In the genomic region with DNA sequence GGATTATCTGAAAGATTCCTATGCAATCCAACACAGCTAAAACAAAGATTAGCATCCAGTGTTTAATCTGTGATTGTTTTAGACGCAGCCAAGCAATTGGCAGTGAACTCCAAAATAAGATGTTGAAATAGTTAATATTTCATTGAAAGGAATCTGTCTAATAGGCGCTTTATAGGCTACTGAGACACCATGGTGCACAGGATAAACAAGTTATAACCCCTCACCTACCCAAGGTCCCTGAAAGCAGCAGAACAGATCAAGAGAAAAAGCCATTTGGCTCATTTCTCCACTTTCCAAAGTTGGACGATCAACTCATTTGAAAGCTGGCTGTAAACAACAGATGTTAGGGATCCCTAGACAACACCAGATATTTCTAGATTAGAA, we compare ENCODE assay signal across 15 cellular contexts. TPM values are rescaled to one million over a fixed set of nuclear protein-coding genes. Genes with fewer than 3 reads are reported as not detected.
A peak's percentile ranks its signal among the peaks of the same experiment; 100 is the strongest.
DNase-seq lines count a peak whose midpoint lies in the region; ATAC-seq and TF ChIP-seq lines count a peak whose summit lies in the region.
"Had no signal": no experiment of that assay in that cellular context is flagged by ENCODE, and none has a peak within 500 bp of the region (broad histone marks: within the 10 kb centered on the region; RNA-seq: fewer than 3 reads in every experiment).

No MANE protein-coding gene starts in this region.

- H3K27ac Mint-ChIP-seq in nephron progenitor cell: no peak overlapping the region
- H3K27ac Mint-ChIP-seq: activated T-helper 17 cell treated with anti-CD3 and anti-CD28 coated beads, Interleukin-2, amount 50 U/mL, for 72 hours had no signal

- peaks cover 2% of the 10 kb centered on the region for H3K4me1 ChIP-seq in right cardiac atrium (ENCODE audit: control insufficient read depth, insufficient read depth, low read length)
- peaks cover 35 to 62% (median 60%) of the 10 kb centered on the region in 4 donors for H3K4me1 ChIP-seq in esophagus muscularis mucosa
- H3K4me1 ChIP-seq in ovary (ENCODE audit: insufficient read depth): peaks cover 11% of the 10 kb centered on the region

- TF ChIP-seq EP300 in esophagus muscularis mucosa (IDR thresholded peaks at IDR 0.05): no peak
- no peak for TF ChIP-seq EP300 in ovary (IDR thresholded peaks at IDR 0.05)

- ATAC-seq in right cardiac atrium (no peak), Right ventricle myocardium inferior (no peak), HG02571 (IDR thresholded peaks at IDR 0.05; ENCODE audit: unreplicated experiment) (no peak)
- ATAC-seq: activated T-helper 17 cell treated with anti-CD3 and anti-CD28 coated beads, Interleukin-2, amount 50 U/mL, for 72 hours had no signal

- TF ChIP-seq POLR2A in esophagus muscularis mucosa (IDR thresholded peaks at IDR 0.05; ENCODE audit: low read depth) (no peak), ovary (IDR thresholded peaks at IDR 0.05) (no peak), lower leg skin (IDR thresholded peaks at IDR 0.05) (no peak)

- no peak overlapping the region for H3K27ac ChIP-seq in right cardiac atrium (ENCODE audit: low read length)
- H3K27ac ChIP-seq in esophagus muscularis mucosa (replicated peaks in 1 of 4): peak overlapping the region; percentile 37 to 43 (median 42)
- peak overlapping the region in 1 of 2 donors; percentile 76 for H3K27ac ChIP-seq in ovary

- peaks cover 14% of the 10 kb centered on the region for H3K4me1 Mint-ChIP-seq in nephron progenitor cell

- no peaks in the 10 kb centered on the region for H3K27me3 Mint-ChIP-seq in nephron progenitor cell (ENCODE audit: low read depth, poor library complexity)
- H3K27me3 Mint-ChIP-seq: activated CD4-positive, alpha-beta T cell treated with anti-CD3 and anti-CD28 coated beads, Interleukin-2, amount 10 ng/mL, durations not matched to agents 7 days and 5 days; activated T-helper 17 cell treated with anti-CD3 and anti-CD28 coated beads, Interleukin-2, amount 50 U/mL, for 72 hours; naive B cell; type B pancreatic cell had no signal

- TF ChIP-seq CTCF in esophagus muscularis mucosa (IDR thresholded peaks at IDR 0.05) (no peak), nephron progenitor cell (IDR thresholded peaks at IDR 0.05) (no peak), ovary (IDR thresholded peaks at IDR 0.05) (no peak), lower leg skin (IDR thresholded peaks at IDR 0.05) (no peak)

- peak overlapping the region; percentile 44 for H3K4me3 ChIP-seq in right cardiac atrium (ENCODE audit: low read length)
- peak overlapping the region in 3 of 4 donors; percentile 13 to 30 (median 30) for H3K4me3 ChIP-seq in esophagus muscularis mucosa
- no peak overlapping the region for H3K4me3 ChIP-seq in ovary
- H3K4me3 ChIP-seq in lower leg skin (ENCODE audit: low read depth, poor library complexity, severe bottlenecking): no peak overlapping the region

- no peaks in the 10 kb centered on the region for H3K9me3 ChIP-seq in right cardiac atrium (ENCODE audit: control insufficient read depth, low read length)
- H3K9me3 ChIP-seq in esophagus muscularis mucosa: no peaks in the 10 kb centered on the region
- no peaks in the 10 kb centered on the region for H3K9me3 ChIP-seq in ovary

- intact Hi-C loops in right cardiac atrium (cut with DNase I): loop anchor here in 3 of 4 donors (10.0 kb wide), 2 partner anchors 704 to 724 kb away; no protein-coding TSS in a partner anchor
- intact Hi-C loops in Right ventricle myocardium inferior (cut with DNase I): loop anchor here (2.0 kb wide), 1 partner anchor 706 kb away; no protein-coding TSS in a partner anchor
- intact Hi-C loops in esophagus muscularis mucosa (cut with DNase I): no loop called here
- intact Hi-C loops in ovary (cut with DNase I): loop anchor here in 3 of 4 donors (5.0 to 10.0 kb wide), 2 partner anchors 704 to 822 kb away; a partner anchor contains a TSS
- intact Hi-C loops in lower leg skin (cut with DNase I; ENCODE audit: low total_unique reads): no loop called here

- H3K36me3 ChIP-seq in esophagus muscularis mucosa: peaks cover 9 to 29% (median 21%) of the 10 kb centered on the region in 4 donors
- H3K36me3 ChIP-seq in ovary: no peaks in the 10 kb centered on the region

- WGBS in right cardiac atrium: 15% methylated on average over 3 of the region's 3 CpGs
- WGBS in esophagus muscularis mucosa: 44% methylated on average over 3 of the region's 3 CpGs
- WGBS in ovary, 3 donors: 6 to 8% (median 8%) methylated on average over 3 of the region's 3 CpGs
- 18 to 21% methylated on average over 3 of the region's 3 CpGs for WGBS in lower leg skin, 2 donors

- peaks cover 30% of the 10 kb centered on the region for H3K36me3 Mint-ChIP-seq in nephron progenitor cell (ENCODE audit: low read depth)

- no peak overlapping the region for H3K4me3 Mint-ChIP-seq in nephron progenitor cell
- H3K4me3 Mint-ChIP-seq: activated CD4-positive, alpha-beta T cell treated with anti-CD3 and anti-CD28 coated beads, Interleukin-2, amount 10 ng/mL, durations not matched to agents 7 days and 5 days; activated T-helper 17 cell treated with anti-CD3 and anti-CD28 coated beads, Interleukin-2, amount 50 U/mL, for 72 hours; naive B cell; type B pancreatic cell had no signal

- DNase-seq in right cardiac atrium: no peak
- no peak for DNase-seq in Right ventricle myocardium inferior (ENCODE audit: missing footprints)
- DNase-seq in esophagus muscularis mucosa (ENCODE audit: extremely low spot score): no peak
- DNase-seq in pons (ENCODE audit: low spot score): peak; percentile 53
- no peak for DNase-seq in nephron progenitor cell
- DNase-seq in ovary: no peak
- DNase-seq in lower leg skin (ENCODE audit: low spot score in 2 of 2): no peak
- DNase-seq: activated CD4-positive, alpha-beta T cell treated with anti-CD3 and anti-CD28 coated beads, Interleukin-2, amount 10 ng/mL, durations not matched to agents 7 days and 5 days; DMS53; MM.1S; naive B cell; T-helper 2 cell had no signal

- H3K9me3 Mint-ChIP-seq in nephron progenitor cell: no peaks in the 10 kb centered on the region
- H3K9me3 Mint-ChIP-seq: activated CD4-positive, alpha-beta T cell treated with anti-CD3 and anti-CD28 coated beads, Interleukin-2, amount 10 ng/mL, durations not matched to agents 7 days and 5 days; activated T-helper 17 cell treated with anti-CD3 and anti-CD28 coated beads, Interleukin-2, amount 50 U/mL, for 72 hours; naive B cell; type B pancreatic cell had no signal

- H3K27me3 ChIP-seq in right cardiac atrium (ENCODE audit: control insufficient read depth, insufficient read depth) (no peaks in the 10 kb centered on the region), esophagus muscularis mucosa (no peaks in the 10 kb centered on the region), ovary (no peaks in the 10 kb centered on the region)

RNA-seq across cellular contexts. Expression of a gene that starts 4.9 kb away (rescaled TPM):
- total RNA-seq in right cardiac atrium: 10 to 100 TPM; 15.2 to 29.2 (median 16.7) TPM
- polyA plus RNA-seq in right cardiac atrium: 11.3 TPM
- 15.3 TPM for total RNA-seq in Right ventricle myocardium inferior
- total RNA-seq in esophagus muscularis mucosa: 10 to 100 TPM; 14.2 to 36.9 (median 17.2) TPM
- 10 to 100 TPM; 33.7 to 76.8 (median 41.0) TPM for total RNA-seq in ovary
- 10 to 100 TPM; 14.6 to 21.9 TPM for polyA plus RNA-seq in ovary
- total RNA-seq in lower leg skin: 10 to 100 TPM; 18.0 to 27.2 (median 22.4) TPM

Comparison
In these comparisons a context has a peak if more than half of its experiments do, and no peak if none do; other contexts are left out.
1. H3K4me3 ChIP-seq: peak in right cardiac atrium (single experiment) and esophagus muscularis mucosa (3 of 4); none in ovary (single experiment) and lower leg skin (single experiment).
2. intact Hi-C loops: an anchor here in right cardiac atrium (10.0 kb wide), Right ventricle myocardium inferior (2.0 kb wide) and ovary (5.0 to 10.0 kb wide); none called in esophagus muscularis mucosa and lower leg skin.